8 cellular contexts compared by ENCODE assay signal in genomic region chr16:57372372-57373116, GRCh38. TPM values are rescaled to one million over a fixed set of nuclear protein-coding genes. Genes with fewer than 3 reads are reported as not detected.
DNase-seq lines count a peak whose midpoint lies in the region; ATAC-seq and TF ChIP-seq lines count a peak whose summit lies in the region.

Gene CX3CL1, plus strand, starts transcription at chr16:57372490. Its CDS starts 79 bp downstream, at chr16:57372569.

- CTCF ChIA-PET in activated CD4-positive, alpha-beta memory T cell treated with anti-CD3 and anti-CD28 coated beads for 36 hours (lab: Charles Lee), result interaction anchor here (1.4 kb wide), 1 partner anchor 44 kb away, joined by 5 read pairs; no protein-coding TSS in a partner anchor
- CTCF ChIA-PET in CD8-positive, alpha-beta T cell (lab: Charles Lee), result no interaction called here

- H3K4me1 Mint-ChIP-seq in activated CD4-positive, alpha-beta memory T cell treated with anti-CD3 and anti-CD28 coated beads for 36 hours (ENCODE audit: low read depth), result peaks cover 9% of the 10 kb centered on the region
- H3K4me1 Mint-ChIP-seq in CD8-positive, alpha-beta T cell (ENCODE audit: low read depth), result peaks cover 2% of the 10 kb centered on the region

- H3K27ac Mint-ChIP-seq in activated CD4-positive, alpha-beta memory T cell treated with anti-CD3 and anti-CD28 coated beads for 36 hours, result no peak within 1 kb of the TSS
- H3K27ac Mint-ChIP-seq in CD8-positive, alpha-beta T cell, result no peak within 1 kb of the TSS

- H3K27ac ChIP-seq in layer of hippocampus (ENCODE audit: low read depth, low read length) (peak within 1 kb of the TSS; percentile 89), stomach smooth muscle (ENCODE audit: low read length) (peak within 1 kb of the TSS; percentile 24)
- H3K27ac ChIP-seq in CD8-positive, alpha-beta T cell (ENCODE audit: low read depth, low read length), result no peak within 1 kb of the TSS

- POLR2A ChIA-PET in activated CD4-positive, alpha-beta memory T cell treated with anti-CD3 and anti-CD28 coated beads for 36 hours (lab: Charles Lee), result no interaction called here
- POLR2A ChIA-PET in CD8-positive, alpha-beta T cell (lab: Charles Lee), result no interaction called here

- H3K27me3 Mint-ChIP-seq in activated CD4-positive, alpha-beta memory T cell treated with anti-CD3 and anti-CD28 coated beads for 36 hours, result peaks cover 5% of the 10 kb centered on the region
- H3K27me3 Mint-ChIP-seq in CD8-positive, alpha-beta T cell (ENCODE audit: low read depth), result peaks cover 5% of the 10 kb centered on the region

- no peaks in the 10 kb centered on the region for H3K36me3 ChIP-seq in stomach smooth muscle (ENCODE audit: control insufficient read depth in 2 of 2, insufficient read depth in 2 of 2, low read length in 2 of 2)
- no peaks in the 10 kb centered on the region for H3K36me3 ChIP-seq in CD8-positive, alpha-beta T cell (ENCODE audit: insufficient read depth, low read length)

- H3K36me3 Mint-ChIP-seq in activated CD4-positive, alpha-beta memory T cell treated with anti-CD3 and anti-CD28 coated beads for 36 hours, result no peaks in the 10 kb centered on the region
- no peaks in the 10 kb centered on the region for H3K36me3 Mint-ChIP-seq in CD8-positive, alpha-beta T cell

- TF ChIP-seq CTCF in choroid plexus epithelial cell (conservative IDR thresholded peaks at IDR 0.05; ENCODE audit: low read depth, low read length), result no peak
- no peak for TF ChIP-seq CTCF in CD8-positive, alpha-beta T cell (IDR thresholded peaks at IDR 0.05)

- no peak within 1 kb of the TSS for H3K4me3 Mint-ChIP-seq in activated CD4-positive, alpha-beta memory T cell treated with anti-CD3 and anti-CD28 coated beads for 36 hours
- no peak within 1 kb of the TSS for H3K4me3 Mint-ChIP-seq in CD8-positive, alpha-beta T cell

- no peaks in the 10 kb centered on the region for H3K9me3 Mint-ChIP-seq in activated CD4-positive, alpha-beta memory T cell treated with anti-CD3 and anti-CD28 coated beads for 36 hours
- H3K9me3 Mint-ChIP-seq in CD8-positive, alpha-beta T cell, result no peaks in the 10 kb centered on the region

- H3K4me3 ChIP-seq in choroid plexus epithelial cell (ENCODE audit: low read depth, low read length) (no peak within 1 kb of the TSS), stomach smooth muscle (ENCODE audit: low read length in 2 of 2) (peak within 1 kb of the TSS; percentile 53 to 77)
- no peak within 1 kb of the TSS for H3K4me3 ChIP-seq in CD8-positive, alpha-beta T cell (ENCODE audit: low read depth, low read length)

- intact Hi-C loops in activated CD4-positive, alpha-beta memory T cell treated with anti-CD3 and anti-CD28 coated beads for 36 hours (cut with micrococcal nuclease), result no loop called here
- intact Hi-C loops in CD8-positive, alpha-beta T cell (cut with DNase I, micrococcal nuclease), result no loop called here

- no peaks in the 10 kb centered on the region for H3K9me3 ChIP-seq in stomach smooth muscle (ENCODE audit: control insufficient read depth in 2 of 2, low read length in 2 of 2)
- H3K9me3 ChIP-seq in CD8-positive, alpha-beta T cell (ENCODE audit: low read length), result no peaks in the 10 kb centered on the region

- ATAC-seq in CD8-positive, alpha-beta T cell, result no peak

- peak within 1 kb of the TSS; percentile 53 to 71 for H3K9ac ChIP-seq in stomach smooth muscle (ENCODE audit: low read length in 2 of 2)

- DNase-seq in HuH-7.5 (ENCODE audit: low spot score), result peak; percentile 62
- DNase-seq in choroid plexus epithelial cell (ENCODE audit: low read depth), result peak; percentile 35
- no peak for DNase-seq in activated naive CD4-positive, alpha-beta T cell (lab: John Stamatoyannopoulos, UW)
- DNase-seq in activated CD4-positive, alpha-beta memory T cell treated with anti-CD3 and anti-CD28 coated beads for 36 hours, result no peak
- no peak for DNase-seq in GDM1 (lab: John Stamatoyannopoulos, UW)
- DNase-seq in CD8-positive, alpha-beta T cell, result no peak

- H3K27me3 ChIP-seq in layer of hippocampus (ENCODE audit: control insufficient read depth, insufficient read depth, low read length), result no peaks in the 10 kb centered on the region
- peaks cover 0 to 10% of the 10 kb centered on the region in 2 donors for H3K27me3 ChIP-seq in stomach smooth muscle (ENCODE audit: control insufficient read depth in 1 of 2, insufficient read depth in 2 of 2, low read length in 2 of 2)
- no peaks in the 10 kb centered on the region for H3K27me3 ChIP-seq in CD8-positive, alpha-beta T cell (ENCODE audit: insufficient read depth, low read length)

- H3K4me1 ChIP-seq in stomach smooth muscle (ENCODE audit: control insufficient read depth, insufficient read depth, low read length), result peaks cover 12% of the 10 kb centered on the region
- H3K4me1 ChIP-seq in CD8-positive, alpha-beta T cell (ENCODE audit: insufficient read depth, low read length), result no peaks in the 10 kb centered on the region

RNA-seq across cellular contexts. Expression of gene CX3CL1, which starts in this region (rescaled TPM):
- not detected for total RNA-seq in activated CD4-positive, alpha-beta memory T cell treated with anti-CD3 and anti-CD28 coated beads for 36 hours
- not detected for total RNA-seq in CD8-positive, alpha-beta T cell

Comparison
In these comparisons a context has a peak if more than half of its experiments do, and no peak if none do; other contexts are left out.
1. DNase-seq: peak in HuH-7.5 (single experiment) and choroid plexus epithelial cell (single experiment); none in activated naive CD4-positive, alpha-beta T cell (0 of 4), activated CD4-positive, alpha-beta memory T cell treated with anti-CD3 and anti-CD28 coated beads for 36 hours (single experiment), GDM1 (single experiment) and CD8-positive, alpha-beta T cell (0 of 7).
2. H3K4me3 ChIP-seq: peak in stomach smooth muscle (2 of 2); none in choroid plexus epithelial cell (single experiment) and CD8-positive, alpha-beta T cell (single experiment).